10 cellular contexts compared by ENCODE assay signal in genomic region chr3:155334897-155335883, GRCh38. TPM values are rescaled to one million over a fixed set of nuclear protein-coding genes. Genes with fewer than 3 reads are reported as not detected.
DNase-seq lines count a peak whose midpoint lies in the region; ATAC-seq, FAIRE-seq and TF ChIP-seq lines count a peak whose summit lies in the region.
"Had no signal": no experiment of that assay in that cellular context is flagged by ENCODE, and none has a peak within 500 bp of the region (broad histone marks: within the 10 kb centered on the region; RNA-seq: fewer than 3 reads in every experiment).

No MANE protein-coding gene starts in this region.

- no peaks in the 10 kb centered on the region for H3K27me3 ChIP-seq in right lobe of liver
- no peaks in the 10 kb centered on the region for H3K27me3 ChIP-seq in HepG2 (ENCODE audit: control insufficient read depth in 1 of 2, insufficient read depth in 2 of 2, low read length in 2 of 2)
- H3K27me3 ChIP-seq in thyroid gland = no peaks in the 10 kb centered on the region

- intact Hi-C loops in right lobe of liver (cut with DNase I) = no loop called here
- intact Hi-C loops in HepG2 (cut with micrococcal nuclease; ENCODE audit: unreplicated experiment) = no loop called here
- intact Hi-C loops in thyroid gland (cut with DNase I) = no loop called here

- H3K4me3 Mint-ChIP-seq in stimulated activated naive B cell treated with anti-CD40 and anti-IgM and Interleukin-4, amounts not matched to agents 10 μg/mL and 1 μg/mL and 100 μg/mL, for 72 hours = no peak overlapping the region

- TF ChIP-seq EP300 in HepG2 (IDR thresholded peaks at IDR 0.05; ENCODE audit: low read depth in 2 of 2, low read length in 2 of 2) = no peak
- no peak for TF ChIP-seq EP300 in HepG2 (CRISPR knock-in tag; IDR thresholded peaks at IDR 0.05; ENCODE audit: borderline replicate concordance)

- no peak overlapping the region for H3K4me2 ChIP-seq in HepG2 (ENCODE audit: low read depth, low read length)

- TF ChIP-seq CTCF in right lobe of liver (IDR thresholded peaks at IDR 0.05) (no peak), HepG2 (CRISPR knock-in tag; IDR thresholded peaks at IDR 0.05) (no peak), thyroid gland (IDR thresholded peaks at IDR 0.05) (no peak)

- DNase-seq in right lobe of liver (no peak), HepG2 (ENCODE audit: low spot score) (no peak), RPMI8226 (peak; percentile 58), SHP77 treated with DMSO at 0.1 percent for 48 hours (lab: John Stamatoyannopoulos, UW) (no peak), NCI-H524 treated with DMSO at 0.1 percent for 48 hours (lab: John Stamatoyannopoulos, UW) (no peak), thyroid gland (no peak)
- no peak for DNase-seq in stimulated activated naive B cell treated with anti-CD40 and anti-IgM and Interleukin-4, amounts not matched to agents 10 μg/mL and 1 μg/mL and 100 μg/mL, for 72 hours
- DNase-seq: IMR-90 had no signal

- H3K4me3 ChIP-seq in right lobe of liver (no peak overlapping the region), HepG2 (replicated peaks in 1 of 3; ENCODE audit: insufficient read depth in 1 of 3, low read depth in 2 of 3, low read length in 3 of 3) (no peak overlapping the region), thyroid gland (replicated peaks in 1 of 3) (no peak overlapping the region)

- no peaks in the 10 kb centered on the region for H3K36me3 ChIP-seq in right lobe of liver
- H3K36me3 ChIP-seq in HepG2 (replicated peaks in 1 of 2; ENCODE audit: control insufficient read depth in 1 of 2, insufficient read depth in 2 of 2, low read length in 2 of 2) = no peaks in the 10 kb centered on the region
- no peaks in the 10 kb centered on the region for H3K36me3 ChIP-seq in thyroid gland

- 41% methylated on average over 7 of the region's 7 CpGs for WGBS in right lobe of liver (ENCODE audit: insufficient coverage, low coverage, low lambda C conversion rate, missing lambda C conversion rate)
- WGBS in HepG2 (ENCODE audit: low lambda C conversion rate) = 34% methylated on average over 7 of the region's 7 CpGs
- 74 to 77% methylated on average over 7 of the region's 7 CpGs for WGBS in thyroid gland, 2 donors

- no peaks in the 10 kb centered on the region for H3K9me3 ChIP-seq in right lobe of liver
- no peaks in the 10 kb centered on the region for H3K9me3 ChIP-seq in HepG2 (ENCODE audit: low read length)
- H3K9me3 ChIP-seq in thyroid gland = no peaks in the 10 kb centered on the region

- H3K27me3 Mint-ChIP-seq in stimulated activated naive B cell treated with anti-CD40 and anti-IgM and Interleukin-4, amounts not matched to agents 10 μg/mL and 1 μg/mL and 100 μg/mL, for 72 hours = no peaks in the 10 kb centered on the region

- no peaks in the 10 kb centered on the region for H3K79me2 ChIP-seq in HepG2 (ENCODE audit: insufficient read depth, low read length)

- no peak for FAIRE-seq in HepG2 (lab: Jason Lieb, UNC)

- no peak overlapping the region for H2AFZ ChIP-seq in HepG2 (ENCODE audit: low read length)

- TF ChIP-seq POLR2A in right lobe of liver (IDR thresholded peaks at IDR 0.05) = no peak
- no peak for TF ChIP-seq POLR2A in HepG2 (IDR thresholded peaks at IDR 0.05; ENCODE audit: insufficient read depth in 1 of 2, low read depth in 2 of 2, low read length in 2 of 2)
- no peak for TF ChIP-seq POLR2A in thyroid gland (IDR thresholded peaks at IDR 0.05)

- H3K27ac Mint-ChIP-seq in stimulated activated naive B cell treated with anti-CD40 and anti-IgM and Interleukin-4, amounts not matched to agents 10 μg/mL and 1 μg/mL and 100 μg/mL, for 72 hours = no peak overlapping the region

- H3K4me1 ChIP-seq in right lobe of liver = no peaks in the 10 kb centered on the region
- no peaks in the 10 kb centered on the region for H3K4me1 ChIP-seq in HepG2 (ENCODE audit: insufficient read depth, low read length)
- no peaks in the 10 kb centered on the region for H3K4me1 ChIP-seq in thyroid gland

- no peaks in the 10 kb centered on the region for H3K36me3 Mint-ChIP-seq in stimulated activated naive B cell treated with anti-CD40 and anti-IgM and Interleukin-4, amounts not matched to agents 10 μg/mL and 1 μg/mL and 100 μg/mL, for 72 hours

- no peak for TF ChIP-seq RAD21 in HepG2 (CRISPR knock-in tag; IDR thresholded peaks at IDR 0.05)

- POLR2A ChIA-PET in HepG2 (lab: Yijun Ruan, JAX) = no interaction called here

- no peak overlapping the region for H3K9ac ChIP-seq in HepG2 (ENCODE audit: insufficient read depth, low read depth, low read length)

- ATAC-seq in right lobe of liver (peak; percentile 34 to 69 (median 50)), HepG2 (no peak), HG02943 (IDR thresholded peaks at IDR 0.05; ENCODE audit: low read depth, unreplicated experiment) (peak; percentile 84)
- peak; percentile 48 for ATAC-seq in stimulated activated naive B cell treated with anti-CD40 and anti-IgM and Interleukin-4, amounts not matched to agents 10 μg/mL and 1 μg/mL and 100 μg/mL, for 72 hours (replicated peaks)

- in situ Hi-C loops in HepG2 (cut with HindIII; ENCODE audit: extremely low pct_ligation_motif_present, low pct_unique_long_range_greater_than_20kb) = no loop called here

- no peaks in the 10 kb centered on the region for H4K20me1 ChIP-seq in HepG2 (ENCODE audit: insufficient read depth, low read length)

- H3K27ac ChIP-seq in right lobe of liver = no peak overlapping the region
- no peak overlapping the region for H3K27ac ChIP-seq in HepG2 (ENCODE audit: extremely low read length, insufficient read depth, low read length)
- H3K27ac ChIP-seq in thyroid gland = no peak overlapping the region

- BruUV-seq in HepG2 (replicated peaks; lab: Mats Ljungman, UMichigan) = no TSS peak

- H3K4me1 Mint-ChIP-seq in stimulated activated naive B cell treated with anti-CD40 and anti-IgM and Interleukin-4, amounts not matched to agents 10 μg/mL and 1 μg/mL and 100 μg/mL, for 72 hours = peaks cover 0 to 3% of the 10 kb centered on the region in 2 donors

- peaks cover 0 to 1% of the 10 kb centered on the region in 2 donors for H3K9me3 Mint-ChIP-seq in stimulated activated naive B cell treated with anti-CD40 and anti-IgM and Interleukin-4, amounts not matched to agents 10 μg/mL and 1 μg/mL and 100 μg/mL, for 72 hours

- CTCF ChIA-PET in HepG2 (lab: Yijun Ruan, JAX; ENCODE audit: low intra/inter-chr PET ratio, low total read pairs) = no interaction called here

TF ChIP-seq in HepG2, 621 proteins besides CTCF, POLR2A, EP300 and RAD21 (continues in another document):
- TF ChIP-seq MEIS2 (CRISPR knock-in tag; IDR thresholded peaks at IDR 0.05) = no peak
- no peak for TF ChIP-seq ZNF432 (CRISPR knock-in tag; IDR thresholded peaks at IDR 0.05; ENCODE audit: borderline replicate concordance)
- TF ChIP-seq ZNF282 (IDR thresholded peaks at IDR 0.05; ENCODE audit: partially characterized antibody) = no peak
- TF ChIP-seq EZH2 (conservative IDR thresholded peaks at IDR 0.05; ENCODE audit: low read depth, low read length) = no peak
- no peak for TF ChIP-seq SNAI1 (CRISPR knock-in tag; IDR thresholded peaks at IDR 0.05; ENCODE audit: borderline replicate concordance)
- no peak for TF ChIP-seq IRF1 (CRISPR knock-in tag; IDR thresholded peaks at IDR 0.05; ENCODE audit: low read depth)
- TF ChIP-seq DRAP1 (CRISPR knock-in tag; IDR thresholded peaks at IDR 0.05) = no peak

RNA-seq across cellular contexts. Expression of gene STRIT1, which starts 41.7 kb away (rescaled TPM):
- total RNA-seq in right lobe of liver (1 to 10 TPM in 1 of 6 experiments, under 1 TPM in 1, not detected in 4; 0.31 to 1.2 TPM), HepG2 (2016; rRNA removed; fragmentation: Illumina TruSeq; extraction: Trizol) (not detected in 2 replicates), thyroid gland (not detected)
- not detected in 2 replicates for total RNA-seq in HepG2 (2016; cell fraction: cytosol; rRNA removed; fragmentation: Illumina TruSeq; extraction: Trizol; ENCODE audit: low read depth)
- total RNA-seq in HepG2 (2016; cell fraction: insoluble cytoplasmic fraction; rRNA removed; fragmentation: Illumina TruSeq; extraction: Trizol) = not detected in 2 replicates
- not detected in 2 replicates for total RNA-seq in HepG2 (2016; cell fraction: membrane; rRNA removed; fragmentation: Illumina TruSeq; extraction: Trizol)
- total RNA-seq in HepG2 (2016; cell fraction: nucleus; rRNA removed; fragmentation: Illumina TruSeq; extraction: Trizol) = not detected in 2 replicates
- not detected in 2 replicates for polyA plus RNA-seq in HepG2 (2011; rRNA removed)
- polyA plus RNA-seq in HepG2 (2011; cell fraction: cytosol; rRNA removed) = not detected in 2 replicates
- not detected in 2 replicates for polyA plus RNA-seq in HepG2 (2011; cell fraction: nucleus; rRNA removed)
- not detected in 2 replicates for polyA plus RNA-seq in HepG2 (2012)
- not detected in 2 replicates for polyA plus RNA-seq in HepG2 (2016; cell fraction: cytosol; fragmentation: Illumina TruSeq; extraction: Trizol; ENCODE audit: low read depth)
- polyA plus RNA-seq in HepG2 (2016; cell fraction: insoluble cytoplasmic fraction; fragmentation: Illumina TruSeq; extraction: Trizol; ENCODE audit: low read depth) = not detected in 2 replicates
- not detected in 2 replicates for polyA plus RNA-seq in HepG2 (2016; cell fraction: membrane; fragmentation: Illumina TruSeq; extraction: Trizol; ENCODE audit: low read depth)
- not detected in 2 replicates for polyA plus RNA-seq in HepG2 (2016; cell fraction: nucleus; fragmentation: Illumina TruSeq; extraction: Trizol; ENCODE audit: insufficient read depth, low read depth)
- polyA minus RNA-seq in HepG2 (2011; rRNA and poly(A)+ RNA removed; ENCODE audit: low replicate concordance) = not detected in 2 replicates
- polyA minus RNA-seq in HepG2 (2011; cell fraction: cytosol; rRNA and poly(A)+ RNA removed) = not detected in 2 replicates
- polyA minus RNA-seq in HepG2 (2011; cell fraction: nucleus; rRNA and poly(A)+ RNA removed) = not detected in 2 replicates
- total RNA-seq: epithelial cell of proximal tubule, IMR-90 had no signal
- polyA plus RNA-seq: IMR-90 had no signal
